In the genomic region with DNA sequence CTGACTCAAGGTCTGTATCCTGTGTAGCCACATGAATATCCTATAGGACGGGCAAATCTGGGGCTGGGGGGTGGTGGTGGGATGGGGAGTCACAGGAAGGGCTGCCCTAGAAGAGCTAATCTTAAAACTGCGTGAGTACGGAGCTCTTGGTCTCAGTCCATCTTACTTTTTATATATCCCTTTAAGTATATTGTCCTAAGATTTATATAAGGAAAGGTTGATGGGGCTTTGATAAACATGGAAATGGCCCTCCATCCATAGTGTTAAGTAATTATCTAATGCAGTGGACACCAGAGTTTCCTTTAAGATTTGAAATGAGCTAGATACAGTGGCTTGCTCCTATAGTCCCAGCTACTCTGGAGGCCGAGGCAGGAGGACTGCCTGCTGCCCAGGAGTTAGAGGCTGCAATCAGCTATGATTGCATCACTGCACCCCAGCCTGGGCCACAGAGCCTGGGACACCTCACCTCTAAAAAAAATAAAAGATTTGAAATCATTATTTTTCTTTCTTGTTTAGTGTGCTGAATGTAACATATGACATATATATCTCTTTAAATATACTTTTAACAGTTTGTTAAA, we compare ENCODE assay signal across 31 cellular contexts.
"Had no signal": no experiment of that assay in that cellular context is flagged by ENCODE, and none has a peak within 500 bp of the region (broad histone marks: within the 10 kb centered on the region; RNA-seq: fewer than 3 reads in every experiment).

No MANE protein-coding gene starts in this region.

- H3K27me3 ChIP-seq: neutrophil, ovary, stomach, thyroid gland, tibial nerve, upper lobe of left lung, vagina had no signal

- ATAC-seq: naive thymus-derived CD8-positive, alpha-beta T cell; psoas muscle; right cardiac atrium; sciatic nerve; stimulated activated naive B cell treated with anti-CD40 and anti-IgM and Interleukin-4, amounts not matched to agents 10 μg/mL and 1 μg/mL and 100 μg/mL, for 72 hours had no signal

- H3K4me3 ChIP-seq: ovary, psoas muscle, skin epidermis, smooth muscle cell, stomach, thoracic aorta, thyroid gland, tibial nerve, upper lobe of left lung, vagina had no signal

- H3K27ac Mint-ChIP-seq: nephron progenitor cell; progenitor cell of endocrine pancreas; stimulated activated effector memory CD8-positive, alpha-beta T cell treated with anti-CD3 and anti-CD28 coated beads, Interleukin-12 subunit alpha, Interleukin-12 subunit beta, amount 100 ng/mL, for 72 hours; stimulated activated naive B cell treated with anti-CD40 and anti-IgM and Interleukin-4, amounts not matched to agents 10 μg/mL and 1 μg/mL and 100 μg/mL, for 72 hours; stimulated activated naive CD8-positive, alpha-beta T cell treated with anti-CD3 and anti-CD28 coated beads, Interleukin-15, Interleukin-2, amounts not matched to agents 100 ng/mL and 50 ng/mL, for 24 hours had no signal

- H3K4me2 ChIP-seq: smooth muscle cell had no signal

- H3K79me2 ChIP-seq: parathyroid adenoma had no signal

- H3K27me3 Mint-ChIP-seq: naive thymus-derived CD8-positive, alpha-beta T cell; natural killer cell treated with Interleukin-12 subunit alpha and Interleukin-12 subunit beta and Interleukin-15 and Interleukin-18, amount 100 ng/mL, for 72 hours; progenitor cell of endocrine pancreas; stimulated activated naive B cell treated with anti-CD40 and anti-IgM and Interleukin-4, amounts not matched to agents 10 μg/mL and 1 μg/mL and 100 μg/mL, for 72 hours; stimulated activated naive CD8-positive, alpha-beta T cell treated with anti-CD3 and anti-CD28 coated beads, Interleukin-15, Interleukin-2, amounts not matched to agents 100 ng/mL and 50 ng/mL, for 24 hours had no signal

- H3K9me3 Mint-ChIP-seq: naive thymus-derived CD8-positive, alpha-beta T cell; natural killer cell treated with Interleukin-12 subunit alpha and Interleukin-12 subunit beta and Interleukin-15 and Interleukin-18, amount 100 ng/mL, for 72 hours; stimulated activated effector memory CD8-positive, alpha-beta T cell treated with anti-CD3 and anti-CD28 coated beads, Interleukin-12 subunit alpha, Interleukin-12 subunit beta, amount 100 ng/mL, for 72 hours; stimulated activated naive B cell treated with anti-CD40 and anti-IgM and Interleukin-4, amounts not matched to agents 10 μg/mL and 1 μg/mL and 100 μg/mL, for 72 hours; stimulated activated naive CD8-positive, alpha-beta T cell treated with anti-CD3 and anti-CD28 coated beads, Interleukin-15, Interleukin-2, amounts not matched to agents 100 ng/mL and 50 ng/mL, for 24 hours had no signal

- H3K36me3 ChIP-seq: ovary had no signal

- H3K9ac ChIP-seq: parathyroid adenoma had no signal

- H3K4me1 Mint-ChIP-seq: nephron progenitor cell, neural crest cell had no signal

- H3K4me3 Mint-ChIP-seq: naive thymus-derived CD8-positive, alpha-beta T cell; natural killer cell treated with Interleukin-12 subunit alpha and Interleukin-12 subunit beta and Interleukin-15 and Interleukin-18, amount 100 ng/mL, for 72 hours; nephron progenitor cell; neural crest cell; stimulated activated effector memory CD8-positive, alpha-beta T cell treated with anti-CD3 and anti-CD28 coated beads, Interleukin-12 subunit alpha, Interleukin-12 subunit beta, amount 100 ng/mL, for 72 hours; stimulated activated naive B cell treated with anti-CD40 and anti-IgM and Interleukin-4, amounts not matched to agents 10 μg/mL and 1 μg/mL and 100 μg/mL, for 72 hours; stimulated activated naive CD8-positive, alpha-beta T cell treated with anti-CD3 and anti-CD28 coated beads, Interleukin-15, Interleukin-2, amounts not matched to agents 100 ng/mL and 50 ng/mL, for 24 hours had no signal

- H2AFZ ChIP-seq: parathyroid adenoma had no signal

- H3K4me1 ChIP-seq: parathyroid adenoma, stomach, thyroid gland, tibial nerve, upper lobe of left lung, vagina had no signal

- FAIRE-seq: urothelium cell line had no signal

- H3K9me3 ChIP-seq: neutrophil, ovary, psoas muscle, thoracic aorta, thyroid gland, upper lobe of left lung, vagina had no signal

- DNase-seq: naive thymus-derived CD8-positive, alpha-beta T cell; nephron progenitor cell; nucleus accumbens; ovary; posterior cingulate gyrus; psoas muscle; right cardiac atrium; stimulated activated CD4-positive, alpha-beta T cell treated with anti-CD3 and anti-CD28 coated beads, Interleukin-15, amount 100 ng/mL, for 24 hours; stimulated activated CD4-positive, alpha-beta T cell treated with anti-CD3 and anti-CD28 coated beads, Interleukin-2, amount 100 ng/mL, for 24 hours; stimulated activated CD4-positive, alpha-beta T cell treated with anti-CD3 and anti-CD28 coated beads, Interleukin-2, amount 100 ng/mL, for 48 hours; stimulated activated CD4-positive, alpha-beta T cell treated with anti-CD3 and anti-CD28 coated beads, Interleukin-4, amount 100 ng/mL, for 24 hours; stimulated activated naive B cell treated with anti-CD40 and anti-IgM and Interleukin-4, amounts not matched to agents 10 μg/mL and 1 μg/mL and 100 μg/mL, for 72 hours; stimulated activated naive CD4-positive, alpha-beta T cell treated with Interleukin-2 at 50 U/mL for 16 hours; stomach; thyroid gland; trophoblast cell; upper lobe of left lung had no signal

- H3K27ac ChIP-seq: ovary, parathyroid adenoma, psoas muscle, skin epidermis, stomach, thoracic aorta, thyroid gland, upper lobe of left lung, vagina had no signal
